Comparison of ENCODE assay signal across 10 cellular contexts in genomic region chr14:36647417-36647826, GRCh38. TPM values are rescaled to one million over a fixed set of nuclear protein-coding genes. Genes with fewer than 3 reads are reported as not detected.
DNase-seq lines count a peak whose midpoint lies in the region; ATAC-seq and TF ChIP-seq lines count a peak whose summit lies in the region.
"Had no signal": no experiment of that assay in that cellular context is flagged by ENCODE, and none has a peak within 500 bp of the region (broad histone marks: within the 10 kb centered on the region; RNA-seq: fewer than 3 reads in every experiment).

No MANE protein-coding gene starts in this region.

- no peak overlapping the region for H3K27ac Mint-ChIP-seq in activated CD8-positive, alpha-beta T cell treated with anti-CD3 and anti-CD28 coated beads for 36 hours
- H3K27ac Mint-ChIP-seq: CD4-positive, alpha-beta T cell had no signal

- H3K4me1 ChIP-seq in ES-I3 (ENCODE audit: insufficient read depth, low read length) (no peaks in the 10 kb centered on the region), adipocyte (ENCODE audit: control insufficient read depth, insufficient read depth, low read length) (peaks cover 15% of the 10 kb centered on the region), iPS-20b (ENCODE audit: insufficient read depth, low read length) (no peaks in the 10 kb centered on the region), rectal smooth muscle tissue (ENCODE audit: control insufficient read depth, insufficient read depth, low read length) (peaks cover 4% of the 10 kb centered on the region)

- POLR2A ChIA-PET in activated CD8-positive, alpha-beta T cell treated with anti-CD3 and anti-CD28 coated beads for 36 hours (lab: Charles Lee) = no interaction called here

- ATAC-seq in GM21528 (IDR thresholded peaks at IDR 0.05; ENCODE audit: low FRiP score, unreplicated experiment) = no peak
- no peak for ATAC-seq in activated CD8-positive, alpha-beta T cell treated with anti-CD3 and anti-CD28 coated beads for 36 hours

- H3K36me3 Mint-ChIP-seq in activated CD8-positive, alpha-beta T cell treated with anti-CD3 and anti-CD28 coated beads for 36 hours (ENCODE audit: low read depth) = no peaks in the 10 kb centered on the region

- in situ Hi-C loops in KBM-7 (cut with MboI; ENCODE audit: low pct_unique_long_range_greater_than_20kb, low sequenced_read_pairs) = no loop called here

- intact Hi-C loops in activated CD8-positive, alpha-beta T cell treated with anti-CD3 and anti-CD28 coated beads for 36 hours (cut with micrococcal nuclease) = no loop called here

- H3K9me3 ChIP-seq in ES-I3 (ENCODE audit: control insufficient read depth, insufficient read depth, low read length) (no peaks in the 10 kb centered on the region), adipocyte (ENCODE audit: control insufficient read depth, low read length) (no peaks in the 10 kb centered on the region), iPS-20b (ENCODE audit: insufficient read depth, low read depth, low read length) (peaks cover 4% of the 10 kb centered on the region; the same call in 1 of the 2 replicates)

- peaks cover 85% of the 10 kb centered on the region for H3K27me3 ChIP-seq in adipocyte (replicated peaks; ENCODE audit: control insufficient read depth, insufficient read depth, low read length)
- H3K27me3 ChIP-seq in iPS-20b (ENCODE audit: insufficient read depth, low read length) = peaks cover 99% of the 10 kb centered on the region
- peaks cover 21% of the 10 kb centered on the region for H3K27me3 ChIP-seq in rectal smooth muscle tissue (ENCODE audit: control insufficient read depth, insufficient read depth, low read length)

- CTCF ChIA-PET in activated CD8-positive, alpha-beta T cell treated with anti-CD3 and anti-CD28 coated beads for 36 hours (lab: Charles Lee) = interaction anchor here (0.9 to 1.5 kb wide), 4 partner anchors 8 to 124 kb away, joined by 3 to 5 read pairs (median 4); no protein-coding TSS in a partner anchor

- H3K4me3 Mint-ChIP-seq in activated CD8-positive, alpha-beta T cell treated with anti-CD3 and anti-CD28 coated beads for 36 hours = no peak overlapping the region
- H3K4me3 Mint-ChIP-seq: CD4-positive, alpha-beta T cell had no signal

- no peaks in the 10 kb centered on the region for H3K4me1 Mint-ChIP-seq in activated CD8-positive, alpha-beta T cell treated with anti-CD3 and anti-CD28 coated beads for 36 hours (ENCODE audit: low read depth)

- no peaks in the 10 kb centered on the region for H3K9me3 Mint-ChIP-seq in activated CD8-positive, alpha-beta T cell treated with anti-CD3 and anti-CD28 coated beads for 36 hours
- H3K9me3 Mint-ChIP-seq: CD4-positive, alpha-beta T cell had no signal

- peaks cover 47% of the 10 kb centered on the region for H3K27me3 Mint-ChIP-seq in activated CD8-positive, alpha-beta T cell treated with anti-CD3 and anti-CD28 coated beads for 36 hours

- H3K4me3 ChIP-seq in adipocyte (ENCODE audit: low read length) (peak overlapping the region; percentile 74), iPS-20b (ENCODE audit: low read length) (peak overlapping the region; percentile 65), rectal smooth muscle tissue (ENCODE audit: low read length) (peak overlapping the region; percentile 56)

- no peak for DNase-seq in adipocyte (ENCODE audit: low read depth)
- DNase-seq in SK-N-DZ (ENCODE audit: low spot score) = no peak
- no peak for DNase-seq in KBM-7
- DNase-seq in activated CD8-positive, alpha-beta T cell treated with anti-CD3 and anti-CD28 coated beads for 36 hours = no peak
- DNase-seq: activated CD8-positive, alpha-beta memory T cell treated with anti-CD3 and anti-CD28 coated beads, Interleukin-2, amount 50 U/mL, for 4 hours; CD4-positive, alpha-beta T cell had no signal

- no peak for TF ChIP-seq CTCF in activated CD8-positive, alpha-beta T cell treated with anti-CD3 and anti-CD28 coated beads for 36 hours (IDR thresholded peaks at IDR 0.05)

- H3K36me3 ChIP-seq in ES-I3 (ENCODE audit: insufficient read depth, low read length) = no peaks in the 10 kb centered on the region
- H3K36me3 ChIP-seq in adipocyte (ENCODE audit: control insufficient read depth, insufficient read depth, low read length, severe bottlenecking) = no peaks in the 10 kb centered on the region
- H3K36me3 ChIP-seq in iPS-20b (ENCODE audit: insufficient read depth, low read depth, low read length) = no peaks in the 10 kb centered on the region
- no peaks in the 10 kb centered on the region for H3K36me3 ChIP-seq in rectal smooth muscle tissue (ENCODE audit: control insufficient read depth, insufficient read depth, low read length)

- no peak overlapping the region for H3K27ac ChIP-seq in iPS-20b (ENCODE audit: low read length)
- no peak overlapping the region for H3K27ac ChIP-seq in rectal smooth muscle tissue (ENCODE audit: low read depth, low read length)

- H3K9ac ChIP-seq in ES-I3 (ENCODE audit: low read depth, low read length) (peak overlapping the region; percentile 36; the same call in 1 of the 2 replicates), adipocyte (ENCODE audit: low read length) (no peak overlapping the region), iPS-20b (ENCODE audit: low read depth, low read length) (no peak overlapping the region), rectal smooth muscle tissue (ENCODE audit: low read length) (no peak overlapping the region)

RNA-seq across cellular contexts. Expression of gene PAX9, which starts 14.2 kb away (rescaled TPM):
- not detected in 2 replicates for polyA plus RNA-seq in SK-N-DZ (2014; cell fraction: cytosol; rRNA removed)
- polyA plus RNA-seq in SK-N-DZ (2014; cell fraction: nucleus; rRNA removed) = not detected in 2 replicates
- total RNA-seq in activated CD8-positive, alpha-beta T cell treated with anti-CD3 and anti-CD28 coated beads for 36 hours = not detected
- total RNA-seq: CD4-positive, alpha-beta T cell had no signal
